In genomic region chr2:46850742-46851141, GRCh38 we compare ENCODE assay signal across 11 cellular contexts.
A peak's percentile ranks its signal among the peaks of the same experiment; 100 is the strongest.
DNase-seq lines count a peak whose midpoint lies in the region; ATAC-seq and TF ChIP-seq lines count a peak whose summit lies in the region.
"Had no signal": no experiment of that assay in that cellular context is flagged by ENCODE, and none has a peak within 500 bp of the region (broad histone marks: within the 10 kb centered on the region; RNA-seq: fewer than 3 reads in every experiment).

No MANE protein-coding gene starts in this region.

- no peaks in the 10 kb centered on the region; the same call in 1 of the 2 replicates for H4K20me1 ChIP-seq in Karpas-422 (ENCODE audit: insufficient read depth, low read depth, low read length)

- in situ Hi-C loops in astrocyte of the spinal cord (cut with HindIII; ENCODE audit: low sequenced_read_pairs), result no loop called here

- no peaks in the 10 kb centered on the region for H3K79me2 ChIP-seq in Karpas-422 (ENCODE audit: low read length)

- ATAC-seq in left ventricle myocardium superior (peak; percentile 43), sciatic nerve (no peak)
- ATAC-seq: T-cell had no signal

- no peak overlapping the region for H3K27ac ChIP-seq in Karpas-422 (ENCODE audit: low read length)

- H3K4me1 ChIP-seq in Karpas-422 (ENCODE audit: low read length), result peaks cover 10% of the 10 kb centered on the region

- no peak overlapping the region for H2AFZ ChIP-seq in Karpas-422 (ENCODE audit: low read length)

- H3K4me2 ChIP-seq in Karpas-422 (ENCODE audit: low read depth, low read length, poor library complexity, severe bottlenecking), result no peak overlapping the region

- H3K4me3 ChIP-seq in astrocyte of the spinal cord (ENCODE audit: low read depth, low read length), result no peak overlapping the region
- no peak overlapping the region for H3K4me3 ChIP-seq in retinal pigment epithelial cell (ENCODE audit: low read length)
- no peak overlapping the region for H3K4me3 ChIP-seq in Karpas-422 (ENCODE audit: low read length)

- no peaks in the 10 kb centered on the region for H3K36me3 ChIP-seq in Karpas-422 (ENCODE audit: insufficient read depth, low read length)

- no peak for TF ChIP-seq CTCF in astrocyte of the spinal cord (IDR thresholded peaks at IDR 0.05; ENCODE audit: low read depth, low read length)
- no peak for TF ChIP-seq CTCF in retinal pigment epithelial cell (conservative IDR thresholded peaks at IDR 0.05; ENCODE audit: low read depth, low read length)

- H3K9ac ChIP-seq in Karpas-422 (ENCODE audit: low read length), result no peak overlapping the region

- H3K9me2 ChIP-seq in Karpas-422 (replicated peaks; ENCODE audit: insufficient read depth, low read length), result no peaks in the 10 kb centered on the region

- H3K27me3 ChIP-seq in Karpas-422 (ENCODE audit: low read length), result no peaks in the 10 kb centered on the region; the same call in 1 of the 2 replicates

- H3K9me3 ChIP-seq in Karpas-422 (ENCODE audit: low read length), result no peaks in the 10 kb centered on the region

- intact Hi-C loops in left ventricle myocardium superior (cut with micrococcal nuclease), result no loop called here
- intact Hi-C loops in sciatic nerve (cut with DNase I), result no loop called here

- peak; percentile 50 for DNase-seq in GM03348 (ENCODE audit: low spot score)
- DNase-seq in astrocyte of the spinal cord (ENCODE audit: low read depth, low spot score), result peak; percentile 93
- DNase-seq in left ventricle myocardium superior, result peak; percentile 52
- DNase-seq in retinal pigment epithelial cell (ENCODE audit: low read depth), result peak; percentile 90
- DNase-seq in NCI-H748 treated with DMSO at 0.1 percent for 48 hours (lab: John Stamatoyannopoulos, UW), result no peak
- no peak for DNase-seq in Karpas-422
- no peak for DNase-seq in HuH-7 (ENCODE audit: low spot score)
- no peak for DNase-seq in sciatic nerve (ENCODE audit: low spot score)
- DNase-seq: erythroblast, NCI-H1105 treated with DMSO at 0.1 percent for 48 hours, T-cell had no signal

Comparison
In these comparisons a context has a peak if more than half of its experiments do, and no peak if none do; other contexts are left out.
1. DNase-seq: peak in GM03348 (single experiment), astrocyte of the spinal cord (single experiment), left ventricle myocardium superior (single experiment) and retinal pigment epithelial cell (single experiment); none in NCI-H748 treated with DMSO at 0.1 percent for 48 hours (single experiment), Karpas-422 (single experiment), HuH-7 (single experiment) and sciatic nerve (single experiment).